Comparison of ENCODE assay signal across 8 cellular contexts in genomic region chr11:118571584-118572074, GRCh38. TPM values are rescaled to one million over a fixed set of nuclear protein-coding genes. Genes with fewer than 3 reads are reported as not detected.
A peak's percentile ranks its signal among the peaks of the same experiment; 100 is the strongest.
DNase-seq lines count a peak whose midpoint lies in the region; ATAC-seq and TF ChIP-seq lines count a peak whose summit lies in the region.
"Not testable (repeated sequence)": the region's sequence is repeated elsewhere in the genome, so short reads cannot be mapped to it uniquely, and the experiment has no call there.

No MANE protein-coding gene starts in this region.

- not testable (repeated sequence) for H3K27me3 ChIP-seq in HUES6 (ENCODE audit: control insufficient read depth, insufficient read depth, low read length); ascending aorta; smooth muscle cell (ENCODE audit: low read depth)

- ATAC-seq in GM21360 (IDR thresholded peaks at IDR 0.05; ENCODE audit: unreplicated experiment), result peak; percentile 21

- H3K79me2 ChIP-seq in smooth muscle cell (ENCODE audit: low read depth), result peaks cover 55% of the 10 kb centered on the region

- H3K4me2 ChIP-seq in smooth muscle cell, result peak overlapping the region; percentile 95

- H3F3A ChIP-seq in smooth muscle cell (ENCODE audit: low read depth), result not testable (repeated sequence)

- peak overlapping the region; percentile 63 for H2AFZ ChIP-seq in smooth muscle cell (ENCODE audit: low read depth)

- not testable (repeated sequence) for H3K27ac ChIP-seq in HUES6 (ENCODE audit: low read depth, low read length)
- peak overlapping the region; percentile 100 for H3K27ac ChIP-seq in ascending aorta
- H3K27ac ChIP-seq in smooth muscle cell (ENCODE audit: low read depth), result peak overlapping the region; percentile 99

- DNase-seq in AG04449 (ENCODE audit: low read depth, low spot score), result not testable (repeated sequence)
- DNase-seq in T-helper 9 cell, result peak; percentile 4
- peak in 1 of 2 donors; percentile 67 for DNase-seq in ascending aorta (ENCODE audit: low spot score in 2 of 2)
- peak; percentile 59 for DNase-seq in fibroblast of villous mesenchyme (ENCODE audit: low read depth)
- DNase-seq in mesenteric fat pad (ENCODE audit: low spot score), result peak; percentile 81
- DNase-seq in smooth muscle cell (lab: John Stamatoyannopoulos, UW; ENCODE audit: unreplicated experiment), result peak; percentile 6

- not testable (repeated sequence) for H3K36me3 ChIP-seq in HUES6 (ENCODE audit: control insufficient read depth, insufficient read depth, low read length); ascending aorta; smooth muscle cell (ENCODE audit: low read depth)

- H3K4me3 ChIP-seq in AG04449 (ENCODE audit: low read depth, low read length) (peak overlapping the region; percentile 97), HUES6 (ENCODE audit: low read depth, low read length) (peak overlapping the region; percentile 98), ascending aorta (peak overlapping the region; percentile 84 to 98), fibroblast of villous mesenchyme (ENCODE audit: low read depth, low read length) (peak overlapping the region; percentile 95), smooth muscle cell (peak overlapping the region; percentile 97)

- peaks cover 36% of the 10 kb centered on the region for H4K20me1 ChIP-seq in smooth muscle cell (ENCODE audit: low read depth)

- intact Hi-C loops in ascending aorta (cut with DNase I), result loop anchor here (2.0 to 10.0 kb wide), 2 partner anchors 23 to 513 kb away; partner anchors contain the start of gene HMBS

- not testable (repeated sequence) for TF ChIP-seq CTCF in AG04449 (IDR thresholded peaks at IDR 0.05; ENCODE audit: insufficient read depth, low read length, missing control alignments); ascending aorta (IDR thresholded peaks at IDR 0.05); fibroblast of villous mesenchyme (IDR thresholded peaks at IDR 0.05; ENCODE audit: insufficient read depth, low read depth, low read length); smooth muscle cell (IDR thresholded peaks at IDR 0.05; ENCODE audit: borderline replicate concordance, insufficient read depth, poor library complexity, severe bottlenecking)

- H3K9ac ChIP-seq in HUES6 (ENCODE audit: low read length), result not testable (repeated sequence)
- H3K9ac ChIP-seq in smooth muscle cell (ENCODE audit: low read depth), result peak overlapping the region; percentile 100

- not testable (repeated sequence) for H3K9me3 ChIP-seq in HUES6 (ENCODE audit: control insufficient read depth, insufficient read depth, low read depth, low read length); ascending aorta; smooth muscle cell (replicated peaks; ENCODE audit: low read depth)

- POLR2A ChIA-PET in AG04449 (lab: Yijun Ruan, JAX), result interaction anchor here (1.3 to 2.1 kb wide), 2 partner anchors 37 to 47 kb away, joined by 6 read pairs; no protein-coding TSS in a partner anchor

- WGBS in smooth muscle cell (ENCODE audit: low lambda C conversion rate), result 18% methylated on average over 18 of the region's 18 CpGs

- CTCF ChIA-PET in AG04449 (lab: Yijun Ruan, JAX), result interaction anchor here (1.0 to 3.0 kb wide), 3 partner anchors 13 to 35 kb away, joined by 3 to 10 read pairs (median 4); partner anchors contain the start of gene PHLDB1

- not testable (repeated sequence) for H3K4me1 ChIP-seq in HUES6 (ENCODE audit: control insufficient read depth, insufficient read depth, low read length)
- H3K4me1 ChIP-seq in ascending aorta (peaks cover under 1 to 21% of the 10 kb centered on the region in 2 donors), smooth muscle cell (ENCODE audit: low read depth) (peaks cover 26% of the 10 kb centered on the region)

RNA-seq across cellular contexts. Expression of gene ARCN1, which starts 0.6 kb away (rescaled TPM):
- total RNA-seq in ascending aorta, result 93.8 TPM
- total RNA-seq in fibroblast of villous mesenchyme, result 180 and 248 TPM in 2 replicates
- total RNA-seq in mesenteric fat pad, result 176 TPM
- total RNA-seq in smooth muscle cell, result 314 and 331 TPM in 2 replicates
- polyA plus RNA-seq in smooth muscle cell, result 228 and 285 TPM in 2 replicates

RNA-seq across cellular contexts. Expression of gene IFT46, which starts 5.9 kb away (rescaled TPM):
- 34.9 TPM for total RNA-seq in ascending aorta
- 22.9 and 27.2 TPM in 2 replicates for total RNA-seq in fibroblast of villous mesenchyme
- 11.4 TPM for total RNA-seq in mesenteric fat pad
- 31.6 and 52.3 TPM in 2 replicates for total RNA-seq in smooth muscle cell
- polyA plus RNA-seq in smooth muscle cell, result 11.9 and 12.8 TPM in 2 replicates

RNA-seq across cellular contexts. Expression of gene PHLDB1, which starts 35.8 kb away (rescaled TPM):
- total RNA-seq in ascending aorta (200 TPM), fibroblast of villous mesenchyme (129 and 132 TPM in 2 replicates), mesenteric fat pad (562 TPM), smooth muscle cell (89.0 and 112 TPM in 2 replicates)
- polyA plus RNA-seq in smooth muscle cell, result 86.0 and 103 TPM in 2 replicates

RNA-seq across cellular contexts. Expression of gene TMEM25, which starts 40.6 kb away (rescaled TPM):
- total RNA-seq in ascending aorta (133 TPM), fibroblast of villous mesenchyme (25.8 and 35.4 TPM in 2 replicates), mesenteric fat pad (2.7 TPM), smooth muscle cell (21.1 and 48.1 TPM in 2 replicates)
- 23.9 and 27.5 TPM in 2 replicates for polyA plus RNA-seq in smooth muscle cell

RNA-seq across cellular contexts. Expression of gene TTC36, which starts 44.4 kb away (rescaled TPM):
- total RNA-seq in ascending aorta, result 30.4 TPM
- total RNA-seq in fibroblast of villous mesenchyme, result 0.97 and 1.7 TPM in 2 replicates
- not detected for total RNA-seq in mesenteric fat pad
- 4.6 TPM in 1 of 2 replicates, not detected in the other for total RNA-seq in smooth muscle cell
- polyA plus RNA-seq in smooth muscle cell, result 0.31 and 1.5 TPM in 2 replicates
